Comparison of ENCODE assay signal across 10 cellular contexts in the genomic region with DNA sequence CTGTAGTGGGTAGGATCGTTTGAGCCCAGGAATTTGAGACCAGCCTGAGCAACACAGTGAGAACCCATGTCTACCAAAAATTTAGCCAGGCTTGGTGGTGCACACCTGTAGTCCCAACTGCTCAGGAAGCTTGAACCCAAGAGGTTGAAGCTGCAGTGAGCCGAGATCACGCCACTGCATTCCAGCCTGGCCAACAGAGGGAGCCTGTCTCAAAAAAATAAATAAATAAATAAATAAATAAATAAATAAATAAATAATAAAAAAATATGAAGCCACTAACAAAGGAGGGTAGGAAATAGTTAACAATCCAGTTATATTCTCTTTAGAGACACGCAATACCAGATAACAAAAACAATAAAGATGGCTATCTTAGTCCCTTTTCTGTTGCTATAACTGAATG. TPM values are rescaled to one million over a fixed set of nuclear protein-coding genes. Genes with fewer than 3 reads are reported as not detected.
DNase-seq lines count a peak whose midpoint lies in the region; ATAC-seq, FAIRE-seq and TF ChIP-seq lines count a peak whose summit lies in the region.
"Had no signal": no experiment of that assay in that cellular context is flagged by ENCODE, and none has a peak within 500 bp of the region (broad histone marks: within the 10 kb centered on the region; RNA-seq: fewer than 3 reads in every experiment).

No MANE protein-coding gene starts in this region.

- H4K20me1 ChIP-seq in GM12878 (ENCODE audit: control insufficient read depth, insufficient read depth) = no peaks in the 10 kb centered on the region

- H3K27ac ChIP-seq in GM12878 (ENCODE audit: control insufficient read depth, insufficient read depth) = no peak overlapping the region
- H3K27ac ChIP-seq in breast epithelium = no peak overlapping the region

- no peaks in the 10 kb centered on the region for H3K4me1 ChIP-seq in BE2C
- peaks cover 5% of the 10 kb centered on the region; the same call in 1 of the 2 replicates for H3K4me1 ChIP-seq in GM12878 (ENCODE audit: control insufficient read depth, insufficient read depth, low read length)
- no peaks in the 10 kb centered on the region for H3K4me1 ChIP-seq in breast epithelium

- SMC1A ChIA-PET in GM12878 (lab: Charles Lee; ENCODE audit: uncharacterized antibody, unreplicated experiment) = interaction anchor here (0.7 kb wide), 1 partner anchor 21 kb away, joined by 3 read pairs; no protein-coding TSS in a partner anchor

- H3K4me3 ChIP-seq in BE2C (ENCODE audit: low read depth, low read length) (no peak overlapping the region), GM12878 (no peak overlapping the region), breast epithelium (no peak overlapping the region)

- RAD21 ChIA-PET in GM12878 (lab: Charles Lee; ENCODE audit: unreplicated experiment) = no interaction called here

- no peak overlapping the region for H3K9ac ChIP-seq in GM12878 (ENCODE audit: control insufficient read depth, insufficient read depth, low read length)

- DNase-seq in BE2C = no peak
- DNase-seq in HCEC 1CT = peak; percentile 17
- no peak for DNase-seq in GM12878 (ENCODE audit: low read depth, low spot score)
- DNase-seq in lung microvascular endothelial cell (ENCODE audit: low read depth in 2 of 2) = peak; percentile 19 to 30
- DNase-seq in NCI-H1930 (lab: John Stamatoyannopoulos, UW) = no peak
- no peak for DNase-seq in breast epithelium (ENCODE audit: low spot score in 2 of 2)
- DNase-seq in anterior cingulate cortex (lab: John Stamatoyannopoulos, UW) = no peak
- DNase-seq: mesenchymal stem cell, NCI-H524 had no signal

- H3K36me3 ChIP-seq in BE2C = no peaks in the 10 kb centered on the region
- no peaks in the 10 kb centered on the region for H3K36me3 ChIP-seq in GM12878 (ENCODE audit: control insufficient read depth in 2 of 2, insufficient read depth in 2 of 2, low read length in 1 of 2)
- H3K36me3 ChIP-seq in breast epithelium = no peaks in the 10 kb centered on the region

- CTCF ChIA-PET in GM12878 (lab: Yijun Ruan, JAX) = interaction anchor here (0.9 to 1.6 kb wide), 8 partner anchors 8 to 133 kb away, joined by 3 to 6 read pairs (median 4); no protein-coding TSS in a partner anchor

- in situ Hi-C loops in GM12878 (cut with MboI) = no loop called here

- no peak for TF ChIP-seq RAD21 in GM12878 (IDR thresholded peaks at IDR 0.05; ENCODE audit: insufficient read depth, low read depth, low read length)

- H3K9me3 ChIP-seq in BE2C = no peaks in the 10 kb centered on the region
- H3K9me3 ChIP-seq in GM12878 (replicated peaks; ENCODE audit: control insufficient read depth, insufficient read depth, low read length) = no peaks in the 10 kb centered on the region
- H3K9me3 ChIP-seq in breast epithelium = no peaks in the 10 kb centered on the region

- no TSS peak for BruUV-seq in GM12878 (replicated peaks; lab: Mats Ljungman, UMichigan)

- TF ChIP-seq POLR2A in GM12878 (IDR thresholded peaks at IDR 0.05; ENCODE audit: low read depth, low read length) (no peak), breast epithelium (IDR thresholded peaks at IDR 0.05) (no peak)

- H3K79me2 ChIP-seq in GM12878 (ENCODE audit: control insufficient read depth, insufficient read depth, low read length) = no peaks in the 10 kb centered on the region

- H3K27me3 ChIP-seq in BE2C (no peaks in the 10 kb centered on the region), GM12878 (replicated peaks in 1 of 2; ENCODE audit: control insufficient read depth in 2 of 2, insufficient read depth in 2 of 2, low read length in 1 of 2) (no peaks in the 10 kb centered on the region), breast epithelium (no peaks in the 10 kb centered on the region)

- TF ChIP-seq CTCF in BE2C (IDR thresholded peaks at IDR 0.05; ENCODE audit: low read depth, low read length) (peak; percentile 50), GM12878 (IDR thresholded peaks at IDR 0.05 in 2 of 3, conservative IDR thresholded peaks at IDR 0.05 in 1 of 3; ENCODE audit: control insufficient read depth in 2 of 3, extremely low read depth in 1 of 3, insufficient read depth in 1 of 3, low read depth in 3 of 3, low read length in 3 of 3) (peak in 1 of 3 experiments; percentile 40; a peak in 1 of 6 replicates), breast epithelium (IDR thresholded peaks at IDR 0.05) (peak in 1 of 3 donors; percentile 14)

- ATAC-seq in GM12878 (peak; percentile 39; the same call in 2 of the 3 replicates), GM19351 (IDR thresholded peaks at IDR 0.05; ENCODE audit: unreplicated experiment) (no peak)

- POLR2A ChIA-PET in GM12878 (lab: Charles Lee) = no interaction called here

- no peak overlapping the region for H2AFZ ChIP-seq in GM12878 (ENCODE audit: control insufficient read depth, low read depth, low read length)

- no peak for FAIRE-seq in GM12878 (lab: Jason Lieb, UNC)

- 30% methylated on average over 4 of the region's 4 CpGs for WGBS in GM12878 (ENCODE audit: insufficient coverage, insufficient replicate concordance, low lambda C conversion rate, missing lambda C conversion rate)

- intact Hi-C loops in GM12878 (cut with micrococcal nuclease; ENCODE audit: unreplicated experiment) (no loop called here), breast epithelium (cut with DNase I; ENCODE audit: low total_unique reads) (no loop called here)

- TF ChIP-seq EP300 in GM12878 (IDR thresholded peaks at IDR 0.05; ENCODE audit: borderline replicate concordance in 1 of 2, control insufficient read depth in 1 of 2, low read depth in 2 of 2, low read length in 2 of 2) = no peak

- no peak overlapping the region for H3K4me2 ChIP-seq in GM12878 (ENCODE audit: control insufficient read depth, insufficient read depth)

RNA-seq across cellular contexts. Expression of gene CBR3, which starts 11.9 kb away (rescaled TPM):
- polyA plus RNA-seq in BE2C (2012; ENCODE audit: insufficient read depth, insufficient read length, low read depth) = not detected
- 0.35 and 0.61 TPM in 2 replicates for total RNA-seq in GM12878 (2013; cell fraction: nucleolus; rRNA removed)
- total RNA-seq in GM12878 (2014; rRNA removed) (8.9 and 9.1 TPM in 2 replicates), GM12878 (2014; rRNA removed; fragmentation: Illumina TruSeq; extraction: Trizol) (9.2 and 10.5 TPM in 2 replicates), GM12878 (2021) (14.1 and 15.2 TPM in 2 replicates), lung microvascular endothelial cell (0.60 and 2.4 TPM in 2 replicates), breast epithelium (10 to 100 TPM; 15.7 to 29.0 (median 22.1) TPM)
- polyA plus RNA-seq in GM12878 (2011; ENCODE audit: low read depth) = 0.93 TPM
- polyA plus RNA-seq in GM12878 (2011; rRNA removed) (0.48 and 0.72 TPM in 2 replicates), GM12878 (2014; fragmentation: Illumina TruSeq; extraction: Trizol) (6.6 and 7.5 TPM in 2 replicates), GM12878 (2014; fragmentation: Nextera tagmentation; extraction: Ambion mirVana) (10 to 100 TPM in 1 of 2 experiments, 1 to 10 TPM in 1; 4.4 to 11.9 TPM), GM12878 (2014; rRNA removed) (13.7 and 17.2 TPM in 2 replicates), GM12878 (2016; fragmentation: Nextera tagmentation; extraction: Ambion mirVana) (10 to 100 TPM; 16.2 to 16.4 TPM)
- 0.46 and 0.57 TPM in 2 replicates for polyA plus RNA-seq in GM12878 (2011; cell fraction: cytosol; rRNA removed)
- 0.19 and 0.28 TPM in 2 replicates for polyA plus RNA-seq in GM12878 (2011; cell fraction: nucleus; rRNA removed)
- polyA plus RNA-seq in GM12878 (2012) = 0.60 and 0.80 TPM in 2 replicates
- polyA minus RNA-seq in GM12878 (2011; rRNA and poly(A)+ RNA removed) = 0.22 and 0.46 TPM in 2 replicates
- not detected in 2 replicates for polyA minus RNA-seq in GM12878 (2011; cell fraction: cytosol; rRNA and poly(A)+ RNA removed)
- polyA minus RNA-seq in GM12878 (2011; cell fraction: nucleus; rRNA and poly(A)+ RNA removed) = 0.36 TPM in 1 of 2 replicates, not detected in the other

RNA-seq across cellular contexts. Expression of gene DOP1B, which starts 33.6 kb away (rescaled TPM):
- 0.32 TPM for polyA plus RNA-seq in BE2C (2012; ENCODE audit: insufficient read depth, insufficient read length, low read depth)
- total RNA-seq in GM12878 (2013; cell fraction: nucleolus; rRNA removed) = 32.4 and 33.1 TPM in 2 replicates
- total RNA-seq in GM12878 (2014; rRNA removed) = 3.5 and 4.0 TPM in 2 replicates
- total RNA-seq in GM12878 (2014; rRNA removed; fragmentation: Illumina TruSeq; extraction: Trizol) = 3.8 and 4.3 TPM in 2 replicates
- 11.0 and 12.2 TPM in 2 replicates for total RNA-seq in GM12878 (2021)
- 1.2 TPM for polyA plus RNA-seq in GM12878 (2011; ENCODE audit: low read depth)
- 1.2 and 1.6 TPM in 2 replicates for polyA plus RNA-seq in GM12878 (2011; rRNA removed)
- 1.3 and 1.7 TPM in 2 replicates for polyA plus RNA-seq in GM12878 (2011; cell fraction: cytosol; rRNA removed)
- polyA plus RNA-seq in GM12878 (2011; cell fraction: nucleus; rRNA removed) = 2.2 and 2.5 TPM in 2 replicates
- 1.2 and 1.5 TPM in 2 replicates for polyA plus RNA-seq in GM12878 (2012)
- polyA plus RNA-seq in GM12878 (2014; fragmentation: Illumina TruSeq; extraction: Trizol) = 6.0 and 6.6 TPM in 2 replicates
- polyA plus RNA-seq in GM12878 (2014; fragmentation: Nextera tagmentation; extraction: Ambion mirVana) = 1 to 10 TPM; 1.2 to 1.3 TPM
- polyA plus RNA-seq in GM12878 (2014; rRNA removed) = 4.7 and 4.8 TPM in 2 replicates
- 1 to 10 TPM; 5.6 to 6.3 TPM for polyA plus RNA-seq in GM12878 (2016; fragmentation: Nextera tagmentation; extraction: Ambion mirVana)
- polyA minus RNA-seq in GM12878 (2011; rRNA and poly(A)+ RNA removed) = 2.6 and 2.9 TPM in 2 replicates
- 0.80 and 1.5 TPM in 2 replicates for polyA minus RNA-seq in GM12878 (2011; cell fraction: cytosol; rRNA and poly(A)+ RNA removed)
- 2.9 and 4.5 TPM in 2 replicates for polyA minus RNA-seq in GM12878 (2011; cell fraction: nucleus; rRNA and poly(A)+ RNA removed)
- total RNA-seq in lung microvascular endothelial cell = 3.1 and 3.2 TPM in 2 replicates
- total RNA-seq in breast epithelium = 10 to 100 TPM; 11.5 to 21.4 (median 19.7) TPM

RNA-seq across cellular contexts. Expression of gene CBR1, which starts 53.2 kb away (rescaled TPM):
- polyA plus RNA-seq in BE2C (2012; ENCODE audit: insufficient read depth, insufficient read length, low read depth) = 244 TPM
- total RNA-seq in GM12878 (2013; cell fraction: nucleolus; rRNA removed) = 5.4 and 10.0 TPM in 2 replicates
- total RNA-seq in GM12878 (2014; rRNA removed) (103 and 116 TPM in 2 replicates), GM12878 (2014; rRNA removed; fragmentation: Illumina TruSeq; extraction: Trizol) (46.8 and 47.6 TPM in 2 replicates), GM12878 (2021) (66.6 and 68.0 TPM in 2 replicates), lung microvascular endothelial cell (19.2 and 29.9 TPM in 2 replicates), breast epithelium (100 to 1,000 TPM in 1 of 3 donors, 10 to 100 TPM in 2; 79.5 to 104 (median 85.5) TPM)
- polyA plus RNA-seq in GM12878 (2011; ENCODE audit: low read depth) = 16.0 TPM
- polyA plus RNA-seq in GM12878 (2011; rRNA removed) (18.5 and 21.5 TPM in 2 replicates), GM12878 (2014; fragmentation: Illumina TruSeq; extraction: Trizol) (26.9 and 37.3 TPM in 2 replicates), GM12878 (2014; fragmentation: Nextera tagmentation; extraction: Ambion mirVana) (10 to 100 TPM; 16.9 to 42.2 TPM), GM12878 (2014; rRNA removed) (138 and 139 TPM in 2 replicates), GM12878 (2016; fragmentation: Nextera tagmentation; extraction: Ambion mirVana) (100 to 1,000 TPM; 119 to 126 TPM)
- polyA plus RNA-seq in GM12878 (2011; cell fraction: cytosol; rRNA removed) = 38.3 and 60.3 TPM in 2 replicates
- 24.5 and 34.7 TPM in 2 replicates for polyA plus RNA-seq in GM12878 (2011; cell fraction: nucleus; rRNA removed)
- 22.8 and 25.9 TPM in 2 replicates for polyA plus RNA-seq in GM12878 (2012)
- 8.2 and 14.3 TPM in 2 replicates for polyA minus RNA-seq in GM12878 (2011; rRNA and poly(A)+ RNA removed)
- polyA minus RNA-seq in GM12878 (2011; cell fraction: cytosol; rRNA and poly(A)+ RNA removed) = 5.7 and 9.9 TPM in 2 replicates
- polyA minus RNA-seq in GM12878 (2011; cell fraction: nucleus; rRNA and poly(A)+ RNA removed) = 10.4 and 16.0 TPM in 2 replicates

Comparison
In these comparisons a context has a peak if more than half of its experiments do, and no peak if none do; other contexts are left out.
1. DNase-seq: peak in HCEC 1CT (single experiment) and lung microvascular endothelial cell (2 of 2); none in BE2C (single experiment), GM12878 (single experiment), NCI-H1930 (0 of 2), breast epithelium (0 of 2) and anterior cingulate cortex (0 of 58).